ENCODE assay signal across 21 cellular contexts in the genomic region with DNA sequence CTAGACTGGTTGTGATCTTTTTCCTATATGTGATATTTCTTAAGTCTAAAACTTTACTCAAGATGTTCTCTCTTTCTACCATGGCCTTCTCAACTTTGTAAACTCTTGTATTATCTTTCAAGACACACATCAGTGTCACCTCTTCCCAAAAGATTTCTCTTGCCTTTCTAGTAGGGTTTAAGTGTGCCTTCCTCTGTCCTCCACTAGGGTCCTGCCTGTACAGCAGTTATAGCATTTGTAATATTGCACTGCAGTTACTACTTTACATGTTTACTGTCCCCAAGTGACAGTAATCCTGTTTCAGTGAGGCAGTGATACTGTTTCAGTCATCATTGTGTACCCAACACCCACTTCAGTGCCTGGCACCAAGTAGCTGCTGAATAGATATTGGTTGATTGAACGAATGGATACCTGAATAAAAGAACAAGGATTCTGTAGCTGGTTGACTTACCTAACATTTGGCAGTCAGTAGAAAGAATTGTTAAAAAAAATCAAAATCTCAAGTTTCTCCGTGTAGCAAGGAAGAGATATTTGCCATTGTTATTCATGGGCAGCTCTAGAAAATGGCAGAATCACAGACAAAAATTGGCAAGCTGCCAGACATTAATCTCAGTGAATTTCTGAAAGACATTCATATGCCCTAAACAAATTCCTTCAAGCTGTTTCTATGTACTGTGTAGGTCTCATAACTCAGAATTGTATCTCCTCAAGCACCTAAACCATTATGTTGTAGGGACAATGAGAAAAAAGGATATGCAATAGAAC.
DNase-seq lines count a peak whose midpoint lies in the region; TF ChIP-seq lines count a peak whose summit lies in the region.
"Had no signal": no experiment of that assay in that cellular context is flagged by ENCODE, and none has a peak within 500 bp of the region (broad histone marks: within the 10 kb centered on the region; RNA-seq: fewer than 3 reads in every experiment).

No MANE protein-coding gene starts in this region.

- H3K4me1 ChIP-seq in MM.1S (ENCODE audit: low read length) (no peaks in the 10 kb centered on the region), OCI-LY7 (ENCODE audit: insufficient read depth, low read length, poor library complexity, severe bottlenecking) (no peaks in the 10 kb centered on the region), esophagus muscularis mucosa (no peaks in the 10 kb centered on the region), testis (no peaks in the 10 kb centered on the region), ovary (ENCODE audit: insufficient read depth) (no peaks in the 10 kb centered on the region)
- H3K4me1 ChIP-seq: body of pancreas, psoas muscle, upper lobe of left lung had no signal

- H3K4me2 ChIP-seq in MM.1S (ENCODE audit: low read depth, low read length) (no peak overlapping the region), OCI-LY7 (ENCODE audit: low read length) (no peak overlapping the region)

- no peak overlapping the region for H3K4me3 ChIP-seq in MM.1S (ENCODE audit: low read length)
- no peak overlapping the region for H3K4me3 ChIP-seq in OCI-LY7 (ENCODE audit: low read depth, low read length, poor library complexity, severe bottlenecking)
- H3K4me3 ChIP-seq in fibroblast of villous mesenchyme (ENCODE audit: low read depth, low read length): no peak overlapping the region
- H3K4me3 ChIP-seq in esophagus muscularis mucosa: no peak overlapping the region
- no peak overlapping the region for H3K4me3 ChIP-seq in testis
- no peak overlapping the region for H3K4me3 ChIP-seq in ovary
- H3K4me3 ChIP-seq: body of pancreas, psoas muscle, skin epidermis, upper lobe of left lung had no signal

- H3K36me3 ChIP-seq in MM.1S (replicated peaks; ENCODE audit: insufficient read depth, low read length) (no peaks in the 10 kb centered on the region), OCI-LY7 (ENCODE audit: insufficient read depth, low read length) (no peaks in the 10 kb centered on the region), esophagus muscularis mucosa (no peaks in the 10 kb centered on the region), testis (ENCODE audit: low read depth, missing control alignments) (no peaks in the 10 kb centered on the region), ovary (no peaks in the 10 kb centered on the region)
- H3K36me3 ChIP-seq: upper lobe of left lung had no signal

- TF ChIP-seq POLR2A in esophagus muscularis mucosa (IDR thresholded peaks at IDR 0.05; ENCODE audit: low read depth) (no peak), testis (IDR thresholded peaks at IDR 0.05) (no peak), ovary (IDR thresholded peaks at IDR 0.05) (no peak)

- H3K79me2 ChIP-seq in MM.1S (ENCODE audit: low read length): no peaks in the 10 kb centered on the region
- H3K79me2 ChIP-seq in OCI-LY7 (ENCODE audit: insufficient read depth, low read depth, low read length): no peaks in the 10 kb centered on the region

- no peak for TF ChIP-seq EP300 in esophagus muscularis mucosa (IDR thresholded peaks at IDR 0.05)
- TF ChIP-seq EP300 in ovary (IDR thresholded peaks at IDR 0.05): no peak

- POLR2A ChIA-PET in OCI-LY7 (lab: Charles Lee): no interaction called here

- peak; percentile 20; the same call in 1 of the 3 replicates for TF ChIP-seq CTCF in GM12872 (IDR thresholded peaks at IDR 0.05; ENCODE audit: insufficient read depth, low read depth, low read length)
- peak; percentile 9; the same call in 1 of the 2 replicates for TF ChIP-seq CTCF in MM.1S (IDR thresholded peaks at IDR 0.05; ENCODE audit: low read length)
- 0 out of 2 replicates have a peak, but pooled peaks have one; percentile 24 for TF ChIP-seq CTCF in OCI-LY7 (conservative IDR thresholded peaks at IDR 0.05; ENCODE audit: low read length)
- TF ChIP-seq CTCF in fibroblast of villous mesenchyme (IDR thresholded peaks at IDR 0.05; ENCODE audit: insufficient read depth, low read depth, low read length): peak; percentile 5
- no peak for TF ChIP-seq CTCF in esophagus muscularis mucosa (IDR thresholded peaks at IDR 0.05)
- no peak for TF ChIP-seq CTCF in testis (IDR thresholded peaks at IDR 0.05)
- no peak for TF ChIP-seq CTCF in ovary (IDR thresholded peaks at IDR 0.05)

- H3K27me3 ChIP-seq in MM.1S (replicated peaks; ENCODE audit: insufficient read depth, low read length) (no peaks in the 10 kb centered on the region), esophagus muscularis mucosa (no peaks in the 10 kb centered on the region), testis (no peaks in the 10 kb centered on the region), ovary (no peaks in the 10 kb centered on the region)
- H3K27me3 ChIP-seq: body of pancreas, upper lobe of left lung had no signal

- H4K20me1 ChIP-seq in MM.1S (ENCODE audit: insufficient read depth, low read length): no peaks in the 10 kb centered on the region
- no peaks in the 10 kb centered on the region for H4K20me1 ChIP-seq in OCI-LY7 (ENCODE audit: insufficient read depth, low read length)

- H3K27ac ChIP-seq in MM.1S (ENCODE audit: low read length): no peak overlapping the region
- H3K27ac ChIP-seq in OCI-LY7 (ENCODE audit: low read depth, low read length, poor library complexity, severe bottlenecking): no peak overlapping the region
- no peak overlapping the region for H3K27ac ChIP-seq in esophagus muscularis mucosa (replicated peaks in 1 of 4)
- H3K27ac ChIP-seq in testis: no peak overlapping the region
- no peak overlapping the region for H3K27ac ChIP-seq in ovary
- H3K27ac ChIP-seq: body of pancreas, HL-60, psoas muscle, skin epidermis, upper lobe of left lung had no signal

- H2AFZ ChIP-seq in MM.1S (ENCODE audit: low read length) (no peak overlapping the region), OCI-LY7 (ENCODE audit: low read length) (no peak overlapping the region)

- WGBS in esophagus muscularis mucosa: 60% methylated on average over 2 of the region's 2 CpGs
- 55% methylated on average over 2 of the region's 2 CpGs for WGBS in testis, 2 donors
- 51 to 53% (median 51%) methylated on average over 2 of the region's 2 CpGs for WGBS in ovary, 3 donors

- no TSS peak for BruUV-seq in OCI-LY7 (replicated peaks; lab: Mats Ljungman, UMichigan)

- intact Hi-C loops in OCI-LY7 (cut with micrococcal nuclease; ENCODE audit: unreplicated experiment) (no loop called here), esophagus muscularis mucosa (cut with DNase I) (no loop called here), testis (cut with DNase I; ENCODE audit: low total_unique reads) (no loop called here), ovary (cut with DNase I) (no loop called here)

- CTCF ChIA-PET in OCI-LY7 (lab: Charles Lee; ENCODE audit: unreplicated experiment): no interaction called here

- no peak overlapping the region for H3K9ac ChIP-seq in MM.1S (ENCODE audit: low read length)

- DNase-seq in MM.1S (no peak), OCI-LY7 (ENCODE audit: low spot score) (no peak), fibroblast of villous mesenchyme (ENCODE audit: low read depth) (no peak), midbrain (lab: John Stamatoyannopoulos, UW) (no peak), esophagus muscularis mucosa (ENCODE audit: extremely low spot score) (no peak), testis (no peak), ovary (no peak)
- DNase-seq: activated CD4-positive, alpha-beta T cell treated with anti-CD3 and anti-CD28 coated beads for 4 hours; activated naive CD8-positive, alpha-beta T cell treated with anti-CD3 and anti-CD28 coated beads for 36 hours; body of pancreas; DND-41; NCI-H2081; NCI-H526 treated with DMSO at 0.1 percent for 48 hours; OCI-M1; psoas muscle; SHP77 treated with DMSO at 0.1 percent for 48 hours; stimulated activated naive CD8-positive, alpha-beta T cell treated with anti-CD3 and anti-CD28 coated beads, Interleukin-15, amount 100 ng/mL, for 72 hours; upper lobe of left lung had no signal

- H3K9me2 ChIP-seq in MM.1S (replicated peaks; ENCODE audit: insufficient read depth, low read length): no peaks in the 10 kb centered on the region
- H3K9me2 ChIP-seq in OCI-LY7 (ENCODE audit: insufficient read depth, low read length): no peaks in the 10 kb centered on the region

- no peaks in the 10 kb centered on the region for H3F3A ChIP-seq in MM.1S (ENCODE audit: insufficient read depth, low read length)

- H3K9me3 ChIP-seq in MM.1S (replicated peaks; ENCODE audit: insufficient read depth, low read length): no peaks in the 10 kb centered on the region
- H3K9me3 ChIP-seq in OCI-LY7 (ENCODE audit: low read length): no peaks in the 10 kb centered on the region
- H3K9me3 ChIP-seq in esophagus muscularis mucosa: no peaks in the 10 kb centered on the region
- no peaks in the 10 kb centered on the region for H3K9me3 ChIP-seq in testis
- no peaks in the 10 kb centered on the region for H3K9me3 ChIP-seq in ovary
- H3K9me3 ChIP-seq: body of pancreas, psoas muscle, upper lobe of left lung had no signal

Comparison
In these comparisons a context has a peak if more than half of its experiments do, and no peak if none do; other contexts are left out.
1. CTCF ChIP-seq: peak in GM12872 (single experiment), MM.1S (single experiment), OCI-LY7 (single experiment) and fibroblast of villous mesenchyme (single experiment); none in esophagus muscularis mucosa (0 of 3), testis (0 of 3) and ovary (0 of 3).